ENCODE assay signal across 2 cellular contexts in the genomic region with DNA sequence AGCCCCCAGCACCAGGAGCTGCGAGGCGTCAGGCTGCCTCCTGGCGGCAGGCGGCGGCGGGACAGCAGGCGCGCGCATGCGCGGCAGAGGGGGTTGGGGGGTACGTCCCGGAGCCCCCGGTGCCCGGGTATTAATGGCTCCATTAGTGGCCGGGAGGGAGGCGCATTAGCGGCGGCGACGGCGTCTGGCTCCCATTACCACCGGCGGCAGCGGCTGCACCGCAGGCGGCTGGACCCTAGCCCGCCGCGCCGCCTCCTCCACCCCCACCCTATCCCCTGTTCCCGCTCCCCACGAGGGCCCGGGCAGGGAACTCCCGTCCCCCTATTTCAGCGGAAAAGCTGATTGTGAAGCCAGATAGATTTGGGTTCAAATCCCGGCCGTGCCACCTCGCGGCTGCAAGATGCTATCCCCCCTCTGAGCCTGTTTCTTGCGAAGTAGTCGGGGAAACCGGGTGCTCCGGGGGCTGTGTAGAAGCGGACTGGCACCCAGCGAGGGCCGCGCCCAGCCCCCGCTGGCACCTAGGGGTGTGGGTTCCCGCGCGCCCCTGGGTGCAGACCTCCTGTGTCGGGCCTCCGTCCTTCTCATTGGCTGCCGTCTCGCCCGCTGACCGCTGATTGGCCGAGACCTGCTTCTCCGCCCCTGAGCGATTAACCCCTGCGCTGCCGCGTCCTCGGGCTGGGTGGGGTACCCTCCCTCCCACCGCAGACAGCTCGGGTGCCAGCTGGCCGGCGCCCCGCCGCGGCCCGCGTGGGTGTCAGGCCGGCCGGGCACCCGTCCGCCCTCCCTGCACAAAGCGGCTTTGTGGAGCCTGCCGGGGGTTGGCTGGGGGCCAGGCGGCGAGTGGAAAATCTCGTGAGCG.
TF ChIP-seq lines count a peak whose summit lies in the region.

No MANE protein-coding gene starts in this region.

TF ChIP-seq in HEK293, 187 proteins besides CTCF, POLR2A, EP300 and RAD21 (continued from another document and continues in another):
- TF ChIP-seq, protein P1, sequence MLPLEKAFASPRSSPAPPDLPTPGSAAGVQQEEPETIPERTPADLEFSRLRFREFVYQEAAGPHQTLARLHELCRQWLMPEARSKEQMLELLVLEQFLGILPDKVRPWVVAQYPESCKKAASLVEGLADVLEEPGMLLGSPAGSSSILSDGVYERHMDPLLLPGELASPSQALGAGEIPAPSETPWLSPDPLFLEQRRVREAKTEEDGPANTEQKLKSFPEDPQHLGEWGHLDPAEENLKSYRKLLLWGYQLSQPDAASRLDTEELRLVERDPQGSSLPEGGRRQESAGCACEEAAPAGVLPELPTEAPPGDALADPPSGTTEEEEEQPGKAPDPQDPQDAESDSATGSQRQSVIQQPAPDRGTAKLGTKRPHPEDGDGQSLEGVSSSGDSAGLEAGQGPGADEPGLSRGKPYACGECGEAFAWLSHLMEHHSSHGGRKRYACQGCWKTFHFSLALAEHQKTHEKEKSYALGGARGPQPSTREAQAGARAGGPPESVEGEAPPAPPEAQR (tag by site-specific recombination; IDR thresholded peaks at IDR 0.05), result peak; percentile 71
- no peak for TF ChIP-seq GFI1B (tag by site-specific recombination; IDR thresholded peaks at IDR 0.05)
- TF ChIP-seq ZNF830 (tag by site-specific recombination; IDR thresholded peaks at IDR 0.05; ENCODE audit: low read depth), result no peak
- no peak for TF ChIP-seq GLI2 (tag by site-specific recombination; IDR thresholded peaks at IDR 0.05; ENCODE audit: borderline replicate concordance, low read depth)
- no peak for TF ChIP-seq ZNF548 (tag by site-specific recombination; IDR thresholded peaks at IDR 0.05)
- TF ChIP-seq ZNF747 (tag by site-specific recombination; IDR thresholded peaks at IDR 0.05), result no peak
- no peak for TF ChIP-seq ZNF785 (tag by site-specific recombination; IDR thresholded peaks at IDR 0.05)
- peak; percentile 8; the same call in 1 of the 2 replicates for TF ChIP-seq ZNF146 (tag by site-specific recombination; IDR thresholded peaks at IDR 0.05)
- no peak for TF ChIP-seq ZNF140 (tag by site-specific recombination; IDR thresholded peaks at IDR 0.05)
- TF ChIP-seq OSR2 (tag by site-specific recombination; IDR thresholded peaks at IDR 0.05), result peak; percentile 52
- TF ChIP-seq ZNF629 (tag by site-specific recombination; IDR thresholded peaks at IDR 0.05), result peak; percentile 63
- TF ChIP-seq ZNF302 (tag by site-specific recombination; IDR thresholded peaks at IDR 0.05; ENCODE audit: low read depth), result no peak
- TF ChIP-seq SP2 (tag by site-specific recombination; IDR thresholded peaks at IDR 0.05), result peak; percentile 90
- TF ChIP-seq ZNF670 (tag by site-specific recombination; IDR thresholded peaks at IDR 0.05; ENCODE audit: low read depth), result no peak
- 0 out of 2 replicates have a peak, but pooled peaks have one; percentile 39 for TF ChIP-seq ZSCAN23 (tag by site-specific recombination; IDR thresholded peaks at IDR 0.05)
- TF ChIP-seq ZNF48 (tag by site-specific recombination; IDR thresholded peaks at IDR 0.05), result no peak
- TF ChIP-seq ZNF248 (tag by site-specific recombination; IDR thresholded peaks at IDR 0.05), result no peak
- no peak for TF ChIP-seq ZNF530 (tag by site-specific recombination; IDR thresholded peaks at IDR 0.05; ENCODE audit: low read depth)
- TF ChIP-seq ZNF561 (tag by site-specific recombination; IDR thresholded peaks at IDR 0.05; ENCODE audit: borderline replicate concordance), result peak; percentile 98
- TF ChIP-seq, protein P2, sequence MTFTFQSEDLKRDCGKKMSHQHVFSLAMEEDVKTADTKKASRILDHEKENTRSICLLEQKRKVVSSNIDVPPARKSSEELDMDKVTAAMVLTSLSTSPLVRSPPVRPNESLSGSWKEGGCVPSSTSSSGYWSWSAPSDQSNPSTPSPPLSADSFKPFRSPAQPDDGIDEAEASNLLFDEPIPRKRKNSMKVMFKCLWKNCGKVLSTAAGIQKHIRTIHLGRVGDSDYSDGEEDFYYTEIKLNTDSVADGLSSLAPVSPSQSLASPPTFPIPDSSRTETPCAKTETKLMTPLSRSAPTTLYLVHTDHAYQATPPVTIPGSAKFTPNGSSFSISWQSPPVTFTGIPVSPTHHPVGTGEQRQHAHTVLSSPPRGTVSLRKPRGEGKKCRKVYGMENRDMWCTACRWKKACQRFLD (tag by site-specific recombination; IDR thresholded peaks at IDR 0.05), result no peak
- TF ChIP-seq GLIS2 (tag by site-specific recombination; IDR thresholded peaks at IDR 0.05), result peak; percentile 100
- TF ChIP-seq, protein P3, sequence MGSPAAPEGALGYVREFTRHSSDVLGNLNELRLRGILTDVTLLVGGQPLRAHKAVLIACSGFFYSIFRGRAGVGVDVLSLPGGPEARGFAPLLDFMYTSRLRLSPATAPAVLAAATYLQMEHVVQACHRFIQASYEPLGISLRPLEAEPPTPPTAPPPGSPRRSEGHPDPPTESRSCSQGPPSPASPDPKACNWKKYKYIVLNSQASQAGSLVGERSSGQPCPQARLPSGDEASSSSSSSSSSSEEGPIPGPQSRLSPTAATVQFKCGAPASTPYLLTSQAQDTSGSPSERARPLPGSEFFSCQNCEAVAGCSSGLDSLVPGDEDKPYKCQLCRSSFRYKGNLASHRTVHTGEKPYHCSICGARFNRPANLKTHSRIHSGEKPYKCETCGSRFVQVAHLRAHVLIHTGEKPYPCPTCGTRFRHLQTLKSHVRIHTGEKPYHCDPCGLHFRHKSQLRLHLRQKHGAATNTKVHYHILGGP (tag by site-specific recombination; IDR thresholded peaks at IDR 0.05), result no peak
- TF ChIP-seq ZNF19 (tag by site-specific recombination; IDR thresholded peaks at IDR 0.05; ENCODE audit: low read depth), result no peak
- no peak for TF ChIP-seq ZNF112 (tag by site-specific recombination; IDR thresholded peaks at IDR 0.05)
- TF ChIP-seq ZBTB7A (tag by site-specific recombination; IDR thresholded peaks at IDR 0.05; ENCODE audit: low read depth), result peak; percentile 96; the same call in 1 of the 2 replicates
- TF ChIP-seq ZNF549 (tag by site-specific recombination; IDR thresholded peaks at IDR 0.05), result no peak
- peak; percentile 70 for TF ChIP-seq ZNF580 (tag by site-specific recombination; IDR thresholded peaks at IDR 0.05)
- TF ChIP-seq ZNF341 (tag by site-specific recombination; IDR thresholded peaks at IDR 0.05; ENCODE audit: low read depth), result peak; percentile 83
- peak; percentile 82 for TF ChIP-seq ZBTB20 (tag by site-specific recombination; IDR thresholded peaks at IDR 0.05)
- no peak for TF ChIP-seq FEZF1 (tag by site-specific recombination; IDR thresholded peaks at IDR 0.05)

TF ChIP-seq in K562, 482 proteins besides CTCF, POLR2A, EP300 and RAD21 (continued from another document and continues in another):
- TF ChIP-seq POLR3A (IDR thresholded peaks at IDR 0.05; ENCODE audit: borderline replicate concordance, extremely low read depth, insufficient read depth, insufficient read length) (no peak), SMAD2 (IDR thresholded peaks at IDR 0.05; ENCODE audit: low read depth, low read length) (no peak), ATF3 (IDR thresholded peaks at IDR 0.05) (no peak), ATF3 (CRISPR knock-in tag; conservative IDR thresholded peaks at IDR 0.05) (no peak), ZNF699 (CRISPR knock-in tag; IDR thresholded peaks at IDR 0.05; ENCODE audit: insufficient replicate concordance) (no peak), HEY1 (CRISPR knock-in tag; IDR thresholded peaks at IDR 0.05; ENCODE audit: borderline replicate concordance) (no peak), ZKSCAN8 (CRISPR knock-in tag; IDR thresholded peaks at IDR 0.05) (no peak), CUX1 (CRISPR knock-in tag; IDR thresholded peaks at IDR 0.05) (no peak), NFE2 (IDR thresholded peaks at IDR 0.05; ENCODE audit: low read depth) (no peak), HSF4 (CRISPR knock-in tag; IDR thresholded peaks at IDR 0.05; ENCODE audit: borderline replicate concordance) (no peak), ZNF197 (CRISPR knock-in tag; IDR thresholded peaks at IDR 0.05; ENCODE audit: low read depth) (no peak), RBM25 (IDR thresholded peaks at IDR 0.05; ENCODE audit: low read depth, low read length, severe bottlenecking) (peak; percentile 94), BDP1 (IDR thresholded peaks at IDR 0.05; ENCODE audit: insufficient read depth, insufficient read length) (no peak), ZNF445 (CRISPR knock-in tag; IDR thresholded peaks at IDR 0.05; ENCODE audit: low read depth) (no peak), HMG20B (CRISPR knock-in tag; IDR thresholded peaks at IDR 0.05) (no peak), PTBP1 (IDR thresholded peaks at IDR 0.05; ENCODE audit: low read depth, low read length) (no peak), POLR2G (IDR thresholded peaks at IDR 0.05; ENCODE audit: low read depth, low read length) (peak; percentile 88), HDAC3 (IDR thresholded peaks at IDR 0.05; ENCODE audit: borderline replicate concordance, partially characterized antibody) (no peak), E2F8 (IDR thresholded peaks at IDR 0.05; ENCODE audit: low read depth, partially characterized antibody) (peak; percentile 71), SAFB (IDR thresholded peaks at IDR 0.05; ENCODE audit: borderline replicate concordance, low read depth, low read length) (peak; percentile 82)
- TF ChIP-seq, protein P4, sequence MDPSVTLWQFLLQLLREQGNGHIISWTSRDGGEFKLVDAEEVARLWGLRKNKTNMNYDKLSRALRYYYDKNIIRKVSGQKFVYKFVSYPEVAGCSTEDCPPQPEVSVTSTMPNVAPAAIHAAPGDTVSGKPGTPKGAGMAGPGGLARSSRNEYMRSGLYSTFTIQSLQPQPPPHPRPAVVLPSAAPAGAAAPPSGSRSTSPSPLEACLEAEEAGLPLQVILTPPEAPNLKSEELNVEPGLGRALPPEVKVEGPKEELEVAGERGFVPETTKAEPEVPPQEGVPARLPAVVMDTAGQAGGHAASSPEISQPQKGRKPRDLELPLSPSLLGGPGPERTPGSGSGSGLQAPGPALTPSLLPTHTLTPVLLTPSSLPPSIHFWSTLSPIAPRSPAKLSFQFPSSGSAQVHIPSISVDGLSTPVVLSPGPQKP (CRISPR knock-in tag; IDR thresholded peaks at IDR 0.05), result no peak
- TF ChIP-seq, protein P5, sequence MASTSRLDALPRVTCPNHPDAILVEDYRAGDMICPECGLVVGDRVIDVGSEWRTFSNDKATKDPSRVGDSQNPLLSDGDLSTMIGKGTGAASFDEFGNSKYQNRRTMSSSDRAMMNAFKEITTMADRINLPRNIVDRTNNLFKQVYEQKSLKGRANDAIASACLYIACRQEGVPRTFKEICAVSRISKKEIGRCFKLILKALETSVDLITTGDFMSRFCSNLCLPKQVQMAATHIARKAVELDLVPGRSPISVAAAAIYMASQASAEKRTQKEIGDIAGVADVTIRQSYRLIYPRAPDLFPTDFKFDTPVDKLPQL (IDR thresholded peaks at IDR 0.05; ENCODE audit: extremely low read depth, insufficient read length), result no peak
- TF ChIP-seq, protein P6, sequence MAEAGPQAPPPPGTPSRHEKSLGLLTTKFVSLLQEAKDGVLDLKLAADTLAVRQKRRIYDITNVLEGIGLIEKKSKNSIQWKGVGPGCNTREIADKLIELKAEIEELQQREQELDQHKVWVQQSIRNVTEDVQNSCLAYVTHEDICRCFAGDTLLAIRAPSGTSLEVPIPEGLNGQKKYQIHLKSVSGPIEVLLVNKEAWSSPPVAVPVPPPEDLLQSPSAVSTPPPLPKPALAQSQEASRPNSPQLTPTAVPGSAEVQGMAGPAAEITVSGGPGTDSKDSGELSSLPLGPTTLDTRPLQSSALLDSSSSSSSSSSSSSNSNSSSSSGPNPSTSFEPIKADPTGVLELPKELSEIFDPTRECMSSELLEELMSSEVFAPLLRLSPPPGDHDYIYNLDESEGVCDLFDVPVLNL (CRISPR knock-in tag; IDR thresholded peaks at IDR 0.05; ENCODE audit: low read depth), result no peak
